ENCODE assay signal across 14 cellular contexts in the genomic region with DNA sequence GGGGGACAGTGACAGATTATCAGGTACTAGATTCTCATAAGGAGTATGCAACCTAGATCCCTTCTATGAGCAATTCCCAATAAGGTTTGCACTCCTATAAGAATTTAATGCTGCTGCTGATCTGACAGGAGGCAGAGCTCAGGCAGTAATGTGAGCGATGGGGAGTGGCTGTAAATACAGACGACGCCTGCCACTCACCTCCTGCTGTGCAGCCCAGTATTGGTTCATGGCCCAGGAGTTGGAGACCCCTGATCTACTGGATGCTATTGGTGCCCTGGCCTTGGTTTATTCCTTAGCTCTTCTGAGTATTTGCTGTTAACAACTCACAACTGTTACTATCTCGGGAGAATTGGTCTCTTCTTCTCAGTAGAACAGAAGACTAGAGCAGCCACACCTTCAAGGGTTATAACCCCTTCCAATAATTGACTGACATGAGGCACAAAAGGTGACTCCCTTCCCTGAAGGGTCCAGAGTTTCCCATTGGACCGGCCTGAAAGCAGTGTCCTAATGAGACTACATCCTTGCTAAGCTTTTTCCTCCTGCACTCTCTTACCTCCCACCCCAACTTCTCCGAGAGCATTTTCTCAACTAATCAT.
"Had no signal": no experiment of that assay in that cellular context is flagged by ENCODE, and none has a peak within 500 bp of the region (broad histone marks: within the 10 kb centered on the region; RNA-seq: fewer than 3 reads in every experiment).

No MANE protein-coding gene starts in this region.

- H3K4me3 Mint-ChIP-seq: activated CD8-positive, alpha-beta T cell treated with anti-CD3 and anti-CD28 coated beads for 36 hours; stimulated activated naive CD8-positive, alpha-beta T cell treated with anti-CD3 and anti-CD28 coated beads, Interleukin-15, Interleukin-2, amounts not matched to agents 100 ng/mL and 50 ng/mL, for 24 hours had no signal

- H3K27ac Mint-ChIP-seq: activated CD8-positive, alpha-beta T cell treated with anti-CD3 and anti-CD28 coated beads for 36 hours; stimulated activated naive CD8-positive, alpha-beta T cell treated with anti-CD3 and anti-CD28 coated beads, Interleukin-15, Interleukin-2, amounts not matched to agents 100 ng/mL and 50 ng/mL, for 24 hours had no signal

- H3K36me3 ChIP-seq: gastrocnemius medialis, pancreas had no signal

- H3K27me3 Mint-ChIP-seq: activated CD8-positive, alpha-beta T cell treated with anti-CD3 and anti-CD28 coated beads for 36 hours; stimulated activated naive CD8-positive, alpha-beta T cell treated with anti-CD3 and anti-CD28 coated beads, Interleukin-15, Interleukin-2, amounts not matched to agents 100 ng/mL and 50 ng/mL, for 24 hours had no signal

- FAIRE-seq: endothelial cell of umbilical vein, kidney, pancreas had no signal

- ATAC-seq: activated CD8-positive, alpha-beta T cell treated with anti-CD3 and anti-CD28 coated beads for 36 hours; gastrocnemius medialis; left ventricle myocardium superior; pancreas had no signal

- H3K4me1 ChIP-seq: gastrocnemius medialis, pancreas had no signal

- H3K27me3 ChIP-seq: gastrocnemius medialis, pancreas had no signal

- DNase-seq: activated CD8-positive, alpha-beta memory T cell treated with anti-CD3 and anti-CD28 coated beads, Interleukin-2, amount 50 U/mL, for 48 hours; activated CD8-positive, alpha-beta T cell treated with anti-CD3 and anti-CD28 coated beads for 36 hours; activated naive CD4-positive, alpha-beta T cell; aorta; effector CD4-positive, alpha-beta T cell; gastrocnemius medialis; kidney; left ventricle myocardium superior; mesenchymal stem cell; pancreas; stimulated activated CD4-positive, alpha-beta T cell treated with anti-CD3 and anti-CD28 coated beads, Interleukin-4, amount 100 ng/mL, for 1 hour; stimulated activated CD8-positive, alpha-beta memory T cell treated with anti-CD3 and anti-CD28 coated beads, Interleukin-4, amount 100 ng/mL, for 48 hours had no signal

- H3K4me3 ChIP-seq: gastrocnemius medialis, pancreas had no signal

- H3K9me3 ChIP-seq: gastrocnemius medialis, pancreas had no signal

- H3K27ac ChIP-seq: gastrocnemius medialis, pancreas had no signal

- H3K9me3 Mint-ChIP-seq: activated CD8-positive, alpha-beta T cell treated with anti-CD3 and anti-CD28 coated beads for 36 hours; stimulated activated naive CD8-positive, alpha-beta T cell treated with anti-CD3 and anti-CD28 coated beads, Interleukin-15, Interleukin-2, amounts not matched to agents 100 ng/mL and 50 ng/mL, for 24 hours had no signal
